In genomic region chr18:13281406-13281805, GRCh38 we compare ENCODE assay signal across 21 cellular contexts.
DNase-seq lines count a peak whose midpoint lies in the region; ATAC-seq and TF ChIP-seq lines count a peak whose summit lies in the region.
"Had no signal": no experiment of that assay in that cellular context is flagged by ENCODE, and none has a peak within 500 bp of the region (broad histone marks: within the 10 kb centered on the region; RNA-seq: fewer than 3 reads in every experiment).

No MANE protein-coding gene starts in this region.

- H2AFZ ChIP-seq in neural progenitor cell (replicated peaks), result no peak overlapping the region

- peaks cover 15% of the 10 kb centered on the region for H3K4me1 ChIP-seq in neural progenitor cell

- DNase-seq in activated T-cell treated with anti-CD3 and anti-CD28 coated beads, Interleukin-2, amount 50 U/mL, for 24 hours, result peak; percentile 14
- DNase-seq in activated T-cell treated with anti-CD3 and anti-CD28 coated beads, Interleukin-2, amount 50 U/mL, for 4 hours, result no peak
- DNase-seq in caudate nucleus (lab: John Stamatoyannopoulos, UW) (no peak), neural progenitor cell (ENCODE audit: low spot score) (no peak), progenitor cell of endocrine pancreas (ENCODE audit: low spot score, unreplicated experiment) (no peak), NCI-H187 (lab: John Stamatoyannopoulos, UW) (no peak)
- DNase-seq: AML-193; EL; GF-D8; MV-4-11; NCI-H1105 treated with DMSO at 0.1 percent for 48 hours; NCI-H2081; NCI-H2171; NCI-H345; NCI-H524; NCI-H774; NK-92 treated with Interleukin-12 subunit alpha and Interleukin-12 subunit beta, amount 100 ng/mL, for 24 hours had no signal

- H3K9ac ChIP-seq in neural progenitor cell, result no peak overlapping the region

- no peak overlapping the region for H3K4me2 ChIP-seq in neural progenitor cell

- no peak overlapping the region for H3K4me3 Mint-ChIP-seq in activated T-cell treated with anti-CD3 and anti-CD28 coated beads, Interleukin-2, amount 50 U/mL, for 24 hours
- H3K4me3 Mint-ChIP-seq in activated T-cell treated with anti-CD3 and anti-CD28 coated beads, Interleukin-2, amount 50 U/mL, for 4 hours, result no peak overlapping the region
- H3K4me3 Mint-ChIP-seq in neural progenitor cell (no peak overlapping the region), progenitor cell of endocrine pancreas (ENCODE audit: low read depth) (no peak overlapping the region)
- H3K4me3 Mint-ChIP-seq: CD14-positive monocyte had no signal

- H3K79me2 ChIP-seq in neural progenitor cell (ENCODE audit: low read depth), result no peaks in the 10 kb centered on the region

- H3K27me3 ChIP-seq in neural progenitor cell, result no peaks in the 10 kb centered on the region

- no peaks in the 10 kb centered on the region for H3K9me3 Mint-ChIP-seq in activated T-cell treated with anti-CD3 and anti-CD28 coated beads, Interleukin-2, amount 50 U/mL, for 24 hours
- H3K9me3 Mint-ChIP-seq in activated T-cell treated with anti-CD3 and anti-CD28 coated beads, Interleukin-2, amount 50 U/mL, for 4 hours, result no peaks in the 10 kb centered on the region
- H3K9me3 Mint-ChIP-seq in neural progenitor cell (peaks cover 20% of the 10 kb centered on the region), progenitor cell of endocrine pancreas (ENCODE audit: low read depth) (peaks cover 2% of the 10 kb centered on the region)

- H3K9me3 ChIP-seq in neural progenitor cell (ENCODE audit: low read depth), result no peaks in the 10 kb centered on the region

- no peaks in the 10 kb centered on the region for H3K36me3 ChIP-seq in neural progenitor cell

- ATAC-seq in activated T-cell treated with anti-CD3 and anti-CD28 coated beads, Interleukin-2, amount 50 U/mL, for 4 hours, result no peak
- no peak for ATAC-seq in GM21723 (IDR thresholded peaks at IDR 0.05; ENCODE audit: unreplicated experiment)
- ATAC-seq: Panc1 had no signal

- H3K36me3 Mint-ChIP-seq in activated T-cell treated with anti-CD3 and anti-CD28 coated beads, Interleukin-2, amount 50 U/mL, for 24 hours (ENCODE audit: low read depth), result peaks cover 30% of the 10 kb centered on the region
- H3K36me3 Mint-ChIP-seq in activated T-cell treated with anti-CD3 and anti-CD28 coated beads, Interleukin-2, amount 50 U/mL, for 4 hours (ENCODE audit: insufficient read depth), result peaks cover 5% of the 10 kb centered on the region
- H3K36me3 Mint-ChIP-seq in neural progenitor cell, result peaks cover 5% of the 10 kb centered on the region
- no peaks in the 10 kb centered on the region for H3K36me3 Mint-ChIP-seq in progenitor cell of endocrine pancreas (ENCODE audit: insufficient read depth)
- H3K36me3 Mint-ChIP-seq: IgD-negative memory B cell had no signal

- peaks cover 86% of the 10 kb centered on the region for H3K4me1 Mint-ChIP-seq in activated T-cell treated with anti-CD3 and anti-CD28 coated beads, Interleukin-2, amount 50 U/mL, for 24 hours (ENCODE audit: low read depth)
- peaks cover 76% of the 10 kb centered on the region for H3K4me1 Mint-ChIP-seq in activated T-cell treated with anti-CD3 and anti-CD28 coated beads, Interleukin-2, amount 50 U/mL, for 4 hours (ENCODE audit: low read depth)
- H3K4me1 Mint-ChIP-seq in neural progenitor cell (peaks cover 36% of the 10 kb centered on the region), progenitor cell of endocrine pancreas (ENCODE audit: low read depth) (peaks cover 5% of the 10 kb centered on the region)

- no peak overlapping the region for H3K27ac Mint-ChIP-seq in activated T-cell treated with anti-CD3 and anti-CD28 coated beads, Interleukin-2, amount 50 U/mL, for 24 hours
- peak overlapping the region; percentile 76 for H3K27ac Mint-ChIP-seq in neural progenitor cell
- H3K27ac Mint-ChIP-seq in progenitor cell of endocrine pancreas, result no peak overlapping the region

- H3K4me3 ChIP-seq in neural progenitor cell, result no peak overlapping the region

- peaks cover 14% of the 10 kb centered on the region for H3F3A ChIP-seq in neural progenitor cell (ENCODE audit: low read depth)

- TF ChIP-seq CTCF in neural progenitor cell (IDR thresholded peaks at IDR 0.05), result no peak
- TF ChIP-seq CTCF in progenitor cell of endocrine pancreas (IDR thresholded peaks at IDR 0.05; ENCODE audit: unreplicated experiment), result no peak

- H4K20me1 ChIP-seq in neural progenitor cell (ENCODE audit: low read depth), result no peaks in the 10 kb centered on the region

- no peaks in the 10 kb centered on the region for H3K27me3 Mint-ChIP-seq in activated T-cell treated with anti-CD3 and anti-CD28 coated beads, Interleukin-2, amount 50 U/mL, for 24 hours
- peaks cover 2% of the 10 kb centered on the region for H3K27me3 Mint-ChIP-seq in activated T-cell treated with anti-CD3 and anti-CD28 coated beads, Interleukin-2, amount 50 U/mL, for 4 hours (ENCODE audit: low read depth)
- H3K27me3 Mint-ChIP-seq in neural progenitor cell (ENCODE audit: insufficient read depth, low read depth), result peaks cover 2% of the 10 kb centered on the region
- H3K27me3 Mint-ChIP-seq in progenitor cell of endocrine pancreas, result peaks cover 13% of the 10 kb centered on the region

- H3K27ac ChIP-seq in caudate nucleus (ENCODE audit: low read depth, low read length) (peak overlapping the region; percentile 13), neural progenitor cell (no peak overlapping the region)
